ENCODE assay signal across 29 cellular contexts in the genomic region with DNA sequence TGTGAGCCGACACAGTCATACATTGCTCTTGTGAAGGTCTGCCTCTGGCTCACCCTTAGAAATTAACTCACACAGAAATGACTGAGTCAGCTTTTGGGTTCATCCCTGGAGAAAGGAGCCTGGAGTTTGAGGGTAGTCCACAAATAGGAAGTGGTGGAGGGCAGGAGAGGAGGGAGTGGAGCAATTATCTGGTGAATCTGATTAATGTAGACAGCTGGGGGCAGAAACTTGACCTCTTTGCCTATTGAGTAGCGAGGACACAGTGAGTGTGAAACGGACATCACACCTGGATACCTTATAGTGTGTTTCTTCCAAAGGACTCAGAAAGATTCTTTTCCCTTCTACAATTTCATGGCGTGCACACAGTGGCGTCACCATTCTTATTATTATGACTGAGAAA. TPM values are rescaled to one million over a fixed set of nuclear protein-coding genes. Genes with fewer than 3 reads are reported as not detected.
"Had no signal": no experiment of that assay in that cellular context is flagged by ENCODE, and none has a peak within 500 bp of the region (broad histone marks: within the 10 kb centered on the region; RNA-seq: fewer than 3 reads in every experiment).

No MANE protein-coding gene starts in this region.

- DNase-seq: hypothalamus; islet precursor cell; left ventricle myocardium superior; lower lobe of right lung; mammary epithelial cell; mesenchymal stem cell; naive thymus-derived CD8-positive, alpha-beta T cell; nucleus accumbens; pancreas; psoas muscle; right lobe of liver; stimulated activated CD4-positive, alpha-beta T cell treated with anti-CD3 and anti-CD28 coated beads, Interleukin-1b, Interleukin-23, amount 100 ng/mL, for 48 hours; stimulated activated CD4-positive, alpha-beta T cell treated with anti-CD3 and anti-CD28 coated beads, Interleukin-2, amount 100 ng/mL, for 48 hours; stimulated activated CD4-positive, alpha-beta T cell treated with anti-CD3 and anti-CD28 coated beads, Interleukin-4, amount 100 ng/mL, for 4 hours; stimulated activated CD8-positive, alpha-beta memory T cell treated with anti-CD3 and anti-CD28 coated beads, Interleukin-4, amount 100 ng/mL, for 48 hours; stimulated activated naive CD4-positive, alpha-beta T cell treated with Interleukin-2 at 50 U/mL for 16 hours; stimulated activated naive CD8-positive, alpha-beta T cell treated with anti-CD3 and anti-CD28 coated beads, Interleukin-15, amount 100 ng/mL, for 72 hours; substantia nigra; upper lobe of left lung had no signal

- H3K36me3 Mint-ChIP-seq: stimulated activated memory B cell treated with anti-CD40 and anti-IgM and Interleukin-4, amounts not matched to agents 10 μg/mL and 1 μg/mL and 100 μg/mL, for 72 hours had no signal

- H3K4me2 ChIP-seq: smooth muscle cell had no signal

- H3K4me3 Mint-ChIP-seq: naive thymus-derived CD8-positive, alpha-beta T cell; nephron; neural crest cell; stimulated activated memory B cell treated with anti-CD40 and anti-IgM and Interleukin-4, amounts not matched to agents 10 μg/mL and 1 μg/mL and 100 μg/mL, for 72 hours; stimulated activated naive CD8-positive, alpha-beta T cell treated with anti-CD3 and anti-CD28 coated beads, Interleukin-15, amount 100 ng/mL, for 72 hours had no signal

- ATAC-seq: left lobe of liver; left ventricle myocardium superior; lower lobe of right lung; naive thymus-derived CD8-positive, alpha-beta T cell; pancreas; psoas muscle; right lobe of liver; stimulated activated memory B cell treated with anti-CD40 and anti-IgM and Interleukin-4, amounts not matched to agents 10 μg/mL and 1 μg/mL and 100 μg/mL, for 72 hours; stimulated activated naive CD8-positive, alpha-beta T cell treated with anti-CD3 and anti-CD28 coated beads, Interleukin-15, amount 100 ng/mL, for 72 hours had no signal

- H3K36me3 ChIP-seq: lower lobe of right lung, pancreas, right atrium auricular region, right lobe of liver, tibial nerve, upper lobe of left lung, vagina had no signal

- H3K4me1 Mint-ChIP-seq: naive thymus-derived CD8-positive, alpha-beta T cell; nephron; neural crest cell; stimulated activated memory B cell treated with anti-CD40 and anti-IgM and Interleukin-4, amounts not matched to agents 10 μg/mL and 1 μg/mL and 100 μg/mL, for 72 hours; stimulated activated naive CD8-positive, alpha-beta T cell treated with anti-CD3 and anti-CD28 coated beads, Interleukin-15, amount 100 ng/mL, for 72 hours had no signal

- FAIRE-seq: pancreas had no signal

- H3K9me3 Mint-ChIP-seq: neural crest cell; stimulated activated naive CD8-positive, alpha-beta T cell treated with anti-CD3 and anti-CD28 coated beads, Interleukin-15, amount 100 ng/mL, for 72 hours had no signal

- H3K27me3 ChIP-seq: right atrium auricular region, right lobe of liver, tibial nerve, upper lobe of left lung, vagina had no signal

- H3K27ac ChIP-seq: lower lobe of right lung, pancreas, psoas muscle, right atrium auricular region, right lobe of liver, tibial nerve, upper lobe of left lung, vagina had no signal

- H3K27me3 Mint-ChIP-seq: stimulated activated naive CD8-positive, alpha-beta T cell treated with anti-CD3 and anti-CD28 coated beads, Interleukin-15, amount 100 ng/mL, for 72 hours had no signal

- H3K4me1 ChIP-seq: lower lobe of right lung, pancreas, psoas muscle, right atrium auricular region, right lobe of liver, tibial nerve, upper lobe of left lung, vagina had no signal

- H3K4me3 ChIP-seq: lower lobe of right lung, pancreas, psoas muscle, right atrium auricular region, right lobe of liver, smooth muscle cell, tibial nerve, upper lobe of left lung, vagina had no signal

- H3K9me3 ChIP-seq: lower lobe of right lung, pancreas, psoas muscle, right atrium auricular region, right lobe of liver, vagina had no signal

- H3K27ac Mint-ChIP-seq: naive thymus-derived CD8-positive, alpha-beta T cell; nephron; stimulated activated memory B cell treated with anti-CD40 and anti-IgM and Interleukin-4, amounts not matched to agents 10 μg/mL and 1 μg/mL and 100 μg/mL, for 72 hours; stimulated activated naive CD8-positive, alpha-beta T cell treated with anti-CD3 and anti-CD28 coated beads, Interleukin-15, amount 100 ng/mL, for 72 hours had no signal

RNA-seq across cellular contexts. Expression of gene MSX2, which starts 48.5 kb away (rescaled TPM):
- total RNA-seq: left lobe of liver; naive thymus-derived CD8-positive, alpha-beta T cell; right lobe of liver; skeletal muscle tissue; temporal lobe had no signal
- polyA plus RNA-seq: naive thymus-derived CD8-positive, alpha-beta T cell had no signal
